13 cellular contexts compared by ENCODE assay signal in the genomic region with DNA sequence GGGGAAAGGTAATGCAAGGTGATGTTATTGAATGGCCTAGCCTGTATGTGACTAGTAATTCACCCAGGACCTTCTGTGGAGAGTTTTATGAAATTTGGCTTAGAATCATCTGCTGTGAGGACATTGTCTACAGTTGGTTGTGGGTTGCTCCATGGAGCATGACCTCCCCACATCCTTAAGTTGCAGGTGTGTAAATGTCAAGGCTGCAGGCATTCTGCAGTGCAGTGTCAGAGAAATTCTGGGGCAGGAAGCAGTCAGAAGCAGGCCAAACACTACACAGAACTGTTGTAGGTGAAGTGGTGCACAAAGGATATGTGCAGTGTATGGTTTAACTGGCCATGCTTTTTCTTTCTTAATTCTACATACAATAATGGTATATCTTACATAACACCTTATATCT.
DNase-seq lines count a peak whose midpoint lies in the region; ATAC-seq and TF ChIP-seq lines count a peak whose summit lies in the region.
"Had no signal": no experiment of that assay in that cellular context is flagged by ENCODE, and none has a peak within 500 bp of the region (broad histone marks: within the 10 kb centered on the region; RNA-seq: fewer than 3 reads in every experiment).

No MANE protein-coding gene starts in this region.

- H3K23me2 ChIP-seq in H9 (ENCODE audit: insufficient read length, low read depth, low read length, poor library complexity, severe bottlenecking): no peaks in the 10 kb centered on the region

- H3K4me1 Mint-ChIP-seq in activated B cell treated with CpG ODN at 0.5 μM for 24 hours (peaks cover 53% of the 10 kb centered on the region), H9 (peaks cover 0 to 4% of the 10 kb centered on the region in 2 experiments; a peak in 2 of 4 replicates)
- H3K4me1 Mint-ChIP-seq: brain had no signal

- DNase-seq in activated B cell treated with CpG ODN at 0.5 μM for 24 hours (peak; percentile 19), NCI-H1092 (lab: John Stamatoyannopoulos, UW) (no peak), T-helper 1 cell (no peak), NCI-H2081 treated with DMSO at 0.1 percent for 48 hours (lab: John Stamatoyannopoulos, UW) (no peak), H9 (no peak)
- DNase-seq: Calu3, GOT3, NCI-H748 treated with DMSO at 0.1 percent for 48 hours had no signal

- no peak overlapping the region for H4K8ac ChIP-seq in H9 (replicated peaks; ENCODE audit: insufficient read length, low read depth, low read length)

- H3K9me3 ChIP-seq in H9 (ENCODE audit: control insufficient read depth, low read depth, low read length): no peaks in the 10 kb centered on the region

- no peak overlapping the region for H3K56ac ChIP-seq in H9 (ENCODE audit: insufficient read length, low read depth, low read length)

- H3K4me2 ChIP-seq in H9 (ENCODE audit: insufficient read depth, insufficient read length, low read length): no peak overlapping the region

- no peak overlapping the region for H2BK15ac ChIP-seq in H9 (ENCODE audit: low read depth, low read length)

- no peak overlapping the region for H3K27ac ChIP-seq in H9 (ENCODE audit: insufficient read length, low read depth, low read length)
- H3K27ac ChIP-seq: parathyroid adenoma had no signal

- no peaks in the 10 kb centered on the region for H3K36me3 Mint-ChIP-seq in activated B cell treated with CpG ODN at 0.5 μM for 24 hours (ENCODE audit: low read depth)
- H3K36me3 Mint-ChIP-seq in H9 (ENCODE audit: insufficient read depth in 1 of 3, low read depth in 3 of 3): peaks cover 1 to 9% (median 3%) of the 10 kb centered on the region in 3 experiments; a peak in 4 of 7 replicates
- H3K36me3 Mint-ChIP-seq: brain had no signal

- no peak overlapping the region for H3K14ac ChIP-seq in H9 (ENCODE audit: insufficient read depth, low read length)

- H3K4me1 ChIP-seq in H9 (ENCODE audit: insufficient read depth, low read length): no peaks in the 10 kb centered on the region
- H3K4me1 ChIP-seq: parathyroid adenoma had no signal

- no peak overlapping the region for H2BK5ac ChIP-seq in H9 (ENCODE audit: insufficient read length, low read length)

- no peak overlapping the region for H3T11ph ChIP-seq in H9 (ENCODE audit: low read length)

- no peak overlapping the region for H4K91ac ChIP-seq in H9 (ENCODE audit: insufficient read length, low read depth, low read length)

- CTCF ChIA-PET in activated B cell treated with CpG ODN at 0.5 μM for 24 hours (lab: Charles Lee): no interaction called here

- H3K27me3 ChIP-seq in H9 (ENCODE audit: insufficient read depth, low read length): no peaks in the 10 kb centered on the region

- TF ChIP-seq CTCF in activated B cell treated with CpG ODN at 0.5 μM for 24 hours (IDR thresholded peaks at IDR 0.05) (no peak), H9 (conservative IDR thresholded peaks at IDR 0.05) (no peak)

- no peak overlapping the region for H2AK5ac ChIP-seq in H9 (ENCODE audit: insufficient read length, low read length)

- H3K18ac ChIP-seq in H9 (ENCODE audit: insufficient read length, low read depth, low read length): no peak overlapping the region

- ATAC-seq in GM18499 (IDR thresholded peaks at IDR 0.05; ENCODE audit: insufficient read depth, unreplicated experiment): peak; percentile 84
- peak; percentile 65 for ATAC-seq in GM19468 (IDR thresholded peaks at IDR 0.05; ENCODE audit: extremely low read depth, unreplicated experiment)
- ATAC-seq in HG03039 (IDR thresholded peaks at IDR 0.05; ENCODE audit: unreplicated experiment): peak; percentile 71
- ATAC-seq in activated B cell treated with CpG ODN at 0.5 μM for 24 hours (ENCODE audit: low read depth): peak; percentile 97

- H3K27me3 Mint-ChIP-seq in activated B cell treated with CpG ODN at 0.5 μM for 24 hours (no peaks in the 10 kb centered on the region), H9 (ENCODE audit: low read depth) (no peaks in the 10 kb centered on the region)
- H3K27me3 Mint-ChIP-seq: brain had no signal

- intact Hi-C loops in activated B cell treated with CpG ODN at 0.5 μM for 24 hours (cut with micrococcal nuclease): loop anchor here (2.0 kb wide), 3 partner anchors 27 to 165 kb away; no protein-coding TSS in a partner anchor

- H3K27ac Mint-ChIP-seq in activated B cell treated with CpG ODN at 0.5 μM for 24 hours (peak overlapping the region; percentile 47), H9 (no peak overlapping the region)
- H3K27ac Mint-ChIP-seq: brain had no signal

- no peak overlapping the region for H3K4ac ChIP-seq in H9 (ENCODE audit: low read depth, low read length)

- H3K4me3 Mint-ChIP-seq in activated B cell treated with CpG ODN at 0.5 μM for 24 hours (peak overlapping the region; percentile 2), H9 (no peak overlapping the region)
- H3K4me3 Mint-ChIP-seq: brain had no signal

- H4K5ac ChIP-seq in H9 (ENCODE audit: insufficient read length, low read depth, low read length): no peak overlapping the region

- H3K79me1 ChIP-seq in H9 (ENCODE audit: insufficient read depth, low read depth, low read length, poor library complexity, severe bottlenecking): no peaks in the 10 kb centered on the region

- H2AFZ ChIP-seq in H9 (ENCODE audit: low read length): no peak overlapping the region
- H2AFZ ChIP-seq: parathyroid adenoma had no signal

- H2BK12ac ChIP-seq in H9 (ENCODE audit: insufficient read length, low read depth, low read length): no peak overlapping the region

- no peaks in the 10 kb centered on the region for H4K20me1 ChIP-seq in H9 (ENCODE audit: control insufficient read depth, insufficient read depth, insufficient read length)

- no peaks in the 10 kb centered on the region for H3K79me2 ChIP-seq in H9 (ENCODE audit: insufficient read depth, low read length)
- H3K79me2 ChIP-seq: parathyroid adenoma had no signal

- H2BK20ac ChIP-seq in H9 (ENCODE audit: low read depth, low read length, poor library complexity, severe bottlenecking): no peak overlapping the region

- H3K9ac ChIP-seq in H9 (ENCODE audit: extremely low read depth, insufficient read length, low read length): no peak overlapping the region
- H3K9ac ChIP-seq: parathyroid adenoma had no signal

- no peak overlapping the region for H3K23ac ChIP-seq in H9 (ENCODE audit: insufficient read length, low read depth, low read length)

- no peak overlapping the region for H2BK120ac ChIP-seq in H9 (ENCODE audit: low read depth, low read length, poor library complexity, severe bottlenecking)

- POLR2A ChIA-PET in activated B cell treated with CpG ODN at 0.5 μM for 24 hours (lab: Charles Lee): interaction anchor here (0.9 kb wide), 1 partner anchor 76 kb away, joined by 3 read pairs; no protein-coding TSS in a partner anchor

- H3K9me3 Mint-ChIP-seq in activated B cell treated with CpG ODN at 0.5 μM for 24 hours (peaks cover 4% of the 10 kb centered on the region), H9 (peaks cover 7 to 8% of the 10 kb centered on the region in 2 experiments)
